Comparison of ENCODE assay signal across 1 cellular context in the genomic region with DNA sequence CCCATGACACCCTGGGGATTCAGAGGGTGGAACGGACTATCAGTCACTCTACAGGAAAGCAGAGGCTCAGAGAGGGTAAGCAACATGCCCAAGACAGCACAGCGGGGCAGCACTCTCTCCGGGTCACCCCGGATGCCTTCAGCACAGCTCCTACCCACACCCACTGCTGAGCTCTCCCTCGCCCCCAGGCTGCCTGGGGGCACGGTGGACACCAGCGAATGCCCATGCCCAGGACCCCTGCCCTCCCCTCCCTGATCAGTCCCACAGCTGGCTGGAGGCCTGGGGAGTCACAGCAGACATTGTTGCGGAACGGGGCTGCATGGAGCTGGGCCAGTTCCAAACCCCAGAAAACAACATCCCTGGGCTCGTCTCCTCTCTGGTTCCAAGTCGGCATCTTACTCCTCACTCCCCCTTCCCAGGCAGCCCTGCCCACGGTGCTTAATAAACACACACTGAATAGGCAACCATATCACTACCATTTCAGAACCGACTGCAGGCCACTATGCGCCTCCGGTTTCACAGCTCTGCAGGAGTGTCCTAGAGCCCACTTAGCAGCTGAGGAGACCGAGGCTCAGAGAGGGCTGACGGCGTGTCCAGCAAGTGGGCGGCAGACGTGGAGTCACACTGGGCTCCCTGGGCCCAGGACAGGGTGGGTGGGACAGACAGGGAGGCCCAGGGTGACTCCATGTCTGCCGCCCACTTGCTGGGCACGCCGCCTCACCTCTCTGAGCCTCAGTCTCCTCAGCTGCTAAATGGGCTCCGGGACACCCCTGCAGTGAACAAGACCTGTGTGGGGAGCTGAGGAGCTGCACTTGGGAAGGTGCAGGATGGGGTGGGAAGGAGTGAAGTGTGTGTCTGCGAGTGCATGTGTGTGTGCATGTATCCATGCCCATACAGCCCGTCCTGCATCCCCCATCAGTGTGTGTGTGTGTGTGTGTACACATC.
TF ChIP-seq lines count a peak whose summit lies in the region.

No MANE protein-coding gene starts in this region.

TF ChIP-seq in HepG2, 621 proteins besides CTCF, POLR2A, EP300 and RAD21 (continued from another document):
- TF ChIP-seq, protein P1, sequence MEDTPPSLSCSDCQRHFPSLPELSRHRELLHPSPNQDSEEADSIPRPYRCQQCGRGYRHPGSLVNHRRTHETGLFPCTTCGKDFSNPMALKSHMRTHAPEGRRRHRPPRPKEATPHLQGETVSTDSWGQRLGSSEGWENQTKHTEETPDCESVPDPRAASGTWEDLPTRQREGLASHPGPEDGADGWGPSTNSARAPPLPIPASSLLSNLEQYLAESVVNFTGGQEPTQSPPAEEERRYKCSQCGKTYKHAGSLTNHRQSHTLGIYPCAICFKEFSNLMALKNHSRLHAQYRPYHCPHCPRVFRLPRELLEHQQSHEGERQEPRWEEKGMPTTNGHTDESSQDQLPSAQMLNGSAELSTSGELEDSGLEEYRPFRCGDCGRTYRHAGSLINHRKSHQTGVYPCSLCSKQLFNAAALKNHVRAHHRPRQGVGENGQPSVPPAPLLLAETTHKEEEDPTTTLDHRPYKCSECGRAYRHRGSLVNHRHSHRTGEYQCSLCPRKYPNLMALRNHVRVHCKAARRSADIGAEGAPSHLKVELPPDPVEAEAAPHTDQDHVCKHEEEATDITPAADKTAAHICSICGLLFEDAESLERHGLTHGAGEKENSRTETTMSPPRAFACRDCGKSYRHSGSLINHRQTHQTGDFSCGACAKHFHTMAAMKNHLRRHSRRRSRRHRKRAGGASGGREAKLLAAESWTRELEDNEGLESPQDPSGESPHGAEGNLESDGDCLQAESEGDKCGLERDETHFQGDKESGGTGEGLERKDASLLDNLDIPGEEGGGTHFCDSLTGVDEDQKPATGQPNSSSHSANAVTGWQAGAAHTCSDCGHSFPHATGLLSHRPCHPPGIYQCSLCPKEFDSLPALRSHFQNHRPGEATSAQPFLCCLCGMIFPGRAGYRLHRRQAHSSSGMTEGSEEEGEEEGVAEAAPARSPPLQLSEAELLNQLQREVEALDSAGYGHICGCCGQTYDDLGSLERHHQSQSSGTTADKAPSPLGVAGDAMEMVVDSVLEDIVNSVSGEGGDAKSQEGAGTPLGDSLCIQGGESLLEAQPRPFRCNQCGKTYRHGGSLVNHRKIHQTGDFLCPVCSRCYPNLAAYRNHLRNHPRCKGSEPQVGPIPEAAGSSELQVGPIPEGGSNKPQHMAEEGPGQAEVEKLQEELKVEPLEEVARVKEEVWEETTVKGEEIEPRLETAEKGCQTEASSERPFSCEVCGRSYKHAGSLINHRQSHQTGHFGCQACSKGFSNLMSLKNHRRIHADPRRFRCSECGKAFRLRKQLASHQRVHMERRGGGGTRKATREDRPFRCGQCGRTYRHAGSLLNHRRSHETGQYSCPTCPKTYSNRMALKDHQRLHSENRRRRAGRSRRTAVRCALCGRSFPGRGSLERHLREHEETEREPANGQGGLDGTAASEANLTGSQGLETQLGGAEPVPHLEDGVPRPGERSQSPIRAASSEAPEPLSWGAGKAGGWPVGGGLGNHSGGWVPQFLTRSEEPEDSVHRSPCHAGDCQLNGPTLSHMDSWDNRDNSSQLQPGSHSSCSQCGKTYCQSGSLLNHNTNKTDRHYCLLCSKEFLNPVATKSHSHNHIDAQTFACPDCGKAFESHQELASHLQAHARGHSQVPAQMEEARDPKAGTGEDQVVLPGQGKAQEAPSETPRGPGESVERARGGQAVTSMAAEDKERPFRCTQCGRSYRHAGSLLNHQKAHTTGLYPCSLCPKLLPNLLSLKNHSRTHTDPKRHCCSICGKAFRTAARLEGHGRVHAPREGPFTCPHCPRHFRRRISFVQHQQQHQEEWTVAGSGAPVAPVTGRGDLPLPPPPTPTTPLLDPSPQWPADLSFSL (CRISPR knock-in tag; IDR thresholded peaks at IDR 0.05), result 0 out of 2 replicates have a peak, but pooled peaks have one; percentile 6
- TF ChIP-seq HMGA1 (CRISPR knock-in tag; conservative IDR thresholded peaks at IDR 0.05), result no peak
- TF ChIP-seq ZNF678 (CRISPR knock-in tag; IDR thresholded peaks at IDR 0.05), result no peak
- no peak for TF ChIP-seq ZSCAN21 (CRISPR knock-in tag; IDR thresholded peaks at IDR 0.05; ENCODE audit: borderline replicate concordance)
- TF ChIP-seq ZMYM3 (CRISPR knock-in tag; IDR thresholded peaks at IDR 0.05), result peak; percentile 66; the same call in 1 of the 2 replicates
- TF ChIP-seq, protein P2, sequence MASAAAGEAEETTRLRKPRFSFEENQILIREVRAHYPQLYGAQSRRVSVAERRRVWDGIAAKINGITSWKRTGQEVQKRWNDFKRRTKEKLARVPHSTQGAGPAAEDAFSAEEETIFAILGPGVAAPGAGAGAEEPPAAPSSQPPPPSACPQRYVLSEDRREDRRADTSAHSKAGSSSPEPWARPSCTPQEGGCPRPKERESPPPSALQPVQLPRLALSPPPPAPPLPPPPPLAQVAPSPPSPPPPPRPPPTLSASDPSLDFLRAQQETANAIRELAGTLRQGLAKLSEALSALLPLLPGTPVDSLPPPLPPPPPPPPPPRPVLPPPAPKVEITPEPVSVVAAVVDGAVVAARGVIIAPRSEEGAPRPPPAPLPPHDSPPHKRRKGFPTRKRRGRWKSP (CRISPR knock-in tag; IDR thresholded peaks at IDR 0.05), result no peak
- no peak for TF ChIP-seq ZFX (CRISPR knock-in tag; IDR thresholded peaks at IDR 0.05; ENCODE audit: low read depth)
- TF ChIP-seq MAFK (conservative IDR thresholded peaks at IDR 0.05 in 1 of 2, IDR thresholded peaks at IDR 0.05 in 1 of 2; ENCODE audit: low read length in 2 of 2), result no peak
- no peak for TF ChIP-seq SRSF1 (optimal IDR thresholded peaks at IDR 0.05; ENCODE audit: low read depth, low read length)
- no peak for TF ChIP-seq PRDM10 (CRISPR knock-in tag; IDR thresholded peaks at IDR 0.05; ENCODE audit: low read depth)
- TF ChIP-seq NR3C1 (CRISPR knock-in tag; IDR thresholded peaks at IDR 0.05), result no peak
- no peak for TF ChIP-seq ZNF619 (CRISPR knock-in tag; IDR thresholded peaks at IDR 0.05)
- TF ChIP-seq E2F2 (CRISPR knock-in tag; IDR thresholded peaks at IDR 0.05; ENCODE audit: borderline replicate concordance), result no peak
